8 cellular contexts compared by ENCODE assay signal in genomic region chr10:97792058-97792721, GRCh38. TPM values are rescaled to one million over a fixed set of nuclear protein-coding genes. Genes with fewer than 3 reads are reported as not detected.
A peak's percentile ranks its signal among the peaks of the same experiment; 100 is the strongest.
DNase-seq lines count a peak whose midpoint lies in the region; ATAC-seq and TF ChIP-seq lines count a peak whose summit lies in the region.

No MANE protein-coding gene starts in this region.

- H2AFZ ChIP-seq in IMR-90 (replicated peaks; ENCODE audit: low read length, poor library complexity): peak overlapping the region; percentile 68

- no peak overlapping the region for H3K14ac ChIP-seq in IMR-90 (replicated peaks; ENCODE audit: low read depth, low read length)

- WGBS in IMR-90 (ENCODE audit: extremely low coverage in 2 of 2, insufficient read length in 1 of 2), 2 experiments: 0% methylated on average over 2 of the region's 8 CpGs; no CpG with 5 or more reads in 1 of the 2 experiments
- 47 to 63% methylated on average over 3 to 8 of the region's 8 CpGs for WGBS in testis, 2 donors

- H3K4me2 ChIP-seq in IMR-90 (ENCODE audit: low read depth, low read length): no peak overlapping the region

- H2BK120ac ChIP-seq in IMR-90 (ENCODE audit: low read depth, low read length): no peak overlapping the region

- no peaks in the 10 kb centered on the region for H3K36me3 ChIP-seq in IMR-90 (ENCODE audit: control insufficient read depth, insufficient read depth, low read length)
- no peaks in the 10 kb centered on the region for H3K36me3 ChIP-seq in testis (ENCODE audit: low read depth, missing control alignments)

- no peak overlapping the region for H2AK5ac ChIP-seq in IMR-90 (ENCODE audit: low read depth, low read length)

- no peak overlapping the region for H2BK20ac ChIP-seq in IMR-90 (ENCODE audit: low read depth, low read length)

- in situ Hi-C loops in IMR-90 (cut with MboI; ENCODE audit: low sequenced_read_pairs): loop anchor here (25.0 kb wide), 1 partner anchor 245 kb away; the partner anchor contains the start of gene CRTAC1

- POLR2A ChIA-PET in IMR-90 (lab: Charles Lee; ENCODE audit: unreplicated experiment): no interaction called here

- no peak overlapping the region for H4K5ac ChIP-seq in IMR-90 (ENCODE audit: low read depth, low read length)

- TF ChIP-seq RAD21 in IMR-90 (IDR thresholded peaks at IDR 0.05; ENCODE audit: low read length): peak; percentile 73

- H3K56ac ChIP-seq in IMR-90 (ENCODE audit: extremely low read depth, insufficient read depth, low read length): no peak overlapping the region

- H3K9me3 ChIP-seq in IMR-90 (ENCODE audit: control insufficient read depth, insufficient read depth, low read length): no peaks in the 10 kb centered on the region
- no peaks in the 10 kb centered on the region for H3K9me3 ChIP-seq in testis

- ATAC-seq in IMR-90 (ENCODE audit: low read depth) (peak; percentile 96), HG02973 (IDR thresholded peaks at IDR 0.05; ENCODE audit: unreplicated experiment) (no peak)

- intact Hi-C loops in IMR-90 (cut with micrococcal nuclease) (loop anchor here (1.0 kb wide), 3 partner anchors 77 to 253 kb away; no protein-coding TSS in a partner anchor), testis (cut with DNase I; ENCODE audit: low total_unique reads) (no loop called here)

- H3K9ac ChIP-seq in IMR-90 (ENCODE audit: low read depth, low read length): no peak overlapping the region

- TF ChIP-seq CTCF in GM12873 (IDR thresholded peaks at IDR 0.05; ENCODE audit: insufficient read depth, low read depth, low read length, missing control alignments): peak; percentile 96
- peak; percentile 75 for TF ChIP-seq CTCF in IMR-90 (conservative IDR thresholded peaks at IDR 0.05; ENCODE audit: low read depth, low read length)
- TF ChIP-seq CTCF in fibroblast of the aortic adventitia (IDR thresholded peaks at IDR 0.05; ENCODE audit: insufficient read depth, low read length): peak; percentile 93
- peak; percentile 44 to 86 (median 80) for TF ChIP-seq CTCF in testis (IDR thresholded peaks at IDR 0.05)

- BruUV-seq in IMR-90 (replicated peaks; lab: Mats Ljungman, UMichigan): no TSS peak

- no peaks in the 10 kb centered on the region for H3K79me1 ChIP-seq in IMR-90 (ENCODE audit: low read depth in 1 of 2, low read length in 2 of 2)

- no peak overlapping the region for H2BK15ac ChIP-seq in IMR-90 (ENCODE audit: low read depth, low read length)

- no peak overlapping the region for H2BK5ac ChIP-seq in IMR-90 (ENCODE audit: low read depth, low read length, poor library complexity, severe bottlenecking)

- dilution Hi-C loops in IMR-90 (cut with HindIII; ENCODE audit: low sequenced_read_pairs, unreplicated experiment): no loop called here

- no peak overlapping the region for H4K8ac ChIP-seq in IMR-90 (ENCODE audit: low read depth in 2 of 2, low read length in 2 of 2)

- CTCF ChIA-PET in IMR-90 (lab: Yijun Ruan, JAX): interaction anchor here (1.3 to 2.4 kb wide), 3 partner anchors 13 to 254 kb away, joined by 4 to 12 read pairs (median 4); no protein-coding TSS in a partner anchor

- H3K4me3 ChIP-seq in IMR-90 (ENCODE audit: insufficient read depth, low read depth, low read length): no peak overlapping the region
- no peak overlapping the region for H3K4me3 ChIP-seq in fibroblast of the aortic adventitia (ENCODE audit: low read depth, low read length)
- H3K4me3 ChIP-seq in testis: no peak overlapping the region

- H3K27me3 ChIP-seq in IMR-90 (ENCODE audit: control insufficient read depth, insufficient read depth, low read length) (peaks cover 18% of the 10 kb centered on the region), testis (no peaks in the 10 kb centered on the region)

- H4K20me1 ChIP-seq in IMR-90 (ENCODE audit: insufficient read depth, low read length): no peaks in the 10 kb centered on the region

- no peak overlapping the region for H3K4ac ChIP-seq in IMR-90 (ENCODE audit: low read depth, low read length)

- H3K23ac ChIP-seq in IMR-90 (ENCODE audit: low read depth, low read length): no peak overlapping the region

- H4K91ac ChIP-seq in IMR-90 (ENCODE audit: insufficient read depth, low read depth, low read length): no peak overlapping the region

- no peak overlapping the region for H3K27ac ChIP-seq in IMR-90 (ENCODE audit: insufficient read depth, low read length)
- no peak overlapping the region for H3K27ac ChIP-seq in testis

- H3K4me1 ChIP-seq in IMR-90 (ENCODE audit: control insufficient read depth, insufficient read depth, low read length): no peaks in the 10 kb centered on the region
- H3K4me1 ChIP-seq in testis: no peaks in the 10 kb centered on the region

- H3K9me1 ChIP-seq in IMR-90 (ENCODE audit: insufficient read depth, low read length): no peaks in the 10 kb centered on the region

- DNase-seq in IMR-90: peak; percentile 46
- peak; percentile 47 for DNase-seq in RPMI7951 (ENCODE audit: low read depth)
- peak; percentile 49 for DNase-seq in activated T-helper 9 cell treated with anti-CD3 and anti-CD28 coated beads, Interleukin-2, amount 50 U/mL, for 16 hours (ENCODE audit: low read depth)
- DNase-seq in fibroblast of the aortic adventitia (ENCODE audit: low read depth): peak; percentile 53
- peak; percentile 56 for DNase-seq in occipital lobe (lab: John Stamatoyannopoulos, UW)
- peak; percentile 78 for DNase-seq in testis

- no peak for TF ChIP-seq POLR2A in IMR-90 (IDR thresholded peaks at IDR 0.05; ENCODE audit: low read depth, low read length)
- TF ChIP-seq POLR2A in testis (IDR thresholded peaks at IDR 0.05): no peak

- H2AK9ac ChIP-seq in IMR-90 (replicated peaks; ENCODE audit: low read depth, low read length, poor library complexity): peak overlapping the region; percentile 15

- H3K18ac ChIP-seq in IMR-90 (ENCODE audit: low read depth, low read length): no peak overlapping the region

TF ChIP-seq in IMR-90, 13 proteins besides CTCF, POLR2A, EP300 and RAD21:
- TF ChIP-seq RCOR1 (IDR thresholded peaks at IDR 0.05; ENCODE audit: insufficient replicate concordance, low read length) (no peak), SMC3 (IDR thresholded peaks at IDR 0.05; ENCODE audit: low read depth, low read length) (peak; percentile 82), CHD1 (IDR thresholded peaks at IDR 0.05; ENCODE audit: low read depth, low read length) (no peak)
TF ChIP-seq in IMR-90: peak in this region for 1.

RNA-seq across cellular contexts. Expression of gene SFRP5, which starts 20.4 kb away (rescaled TPM):
- not detected in 2 replicates for total RNA-seq in IMR-90 (2012; rRNA removed)
- not detected in 2 replicates for polyA plus RNA-seq in IMR-90 (2012; rRNA removed)
- polyA plus RNA-seq in IMR-90 (2012; cell fraction: cytosol; rRNA removed): not detected in 2 replicates
- not detected in 2 replicates for polyA plus RNA-seq in IMR-90 (2012; cell fraction: nucleus; rRNA removed; ENCODE audit: low replicate concordance)
- not detected in 2 replicates for total RNA-seq in RPMI7951 (2014; rRNA removed; shearing (Covaris generic))
- total RNA-seq in fibroblast of the aortic adventitia (ENCODE audit: low replicate concordance): not detected in 2 replicates
- total RNA-seq in occipital lobe: 0.62 TPM
- total RNA-seq in testis: 1 to 10 TPM in 1 of 2 donors, under 1 TPM in 1; 0.99 to 2.0 TPM
- polyA plus RNA-seq in testis (ENCODE audit: insufficient read depth, low read depth, low replicate concordance): 1.2 TPM

RNA-seq across cellular contexts. Expression of gene ZFYVE27, which starts 55.3 kb away (rescaled TPM):
- total RNA-seq in IMR-90 (2012; rRNA removed) (12.8 and 13.1 TPM in 2 replicates), fibroblast of the aortic adventitia (ENCODE audit: low replicate concordance) (14.1 and 20.4 TPM in 2 replicates), occipital lobe (49.0 TPM), testis (10 to 100 TPM; 64.8 to 66.4 TPM)
- polyA plus RNA-seq in IMR-90 (2012; rRNA removed) (18.7 and 22.2 TPM in 2 replicates), testis (ENCODE audit: insufficient read depth, low read depth, low replicate concordance) (38.4 TPM)
- polyA plus RNA-seq in IMR-90 (2012; cell fraction: cytosol; rRNA removed): 12.2 and 16.5 TPM in 2 replicates
- polyA plus RNA-seq in IMR-90 (2012; cell fraction: nucleus; rRNA removed; ENCODE audit: low replicate concordance): 83.7 and 91.3 TPM in 2 replicates
- total RNA-seq in RPMI7951 (2014; rRNA removed; shearing (Covaris generic)): 7.0 and 10.3 TPM in 2 replicates

RNA-seq across cellular contexts. Expression of gene GOLGA7B, which starts 57.5 kb away (rescaled TPM):
- total RNA-seq in IMR-90 (2012; rRNA removed) (not detected in 2 replicates), fibroblast of the aortic adventitia (ENCODE audit: low replicate concordance) (not detected in 2 replicates), occipital lobe (11.9 TPM), testis (1 to 10 TPM; 1.1 TPM)
- polyA plus RNA-seq in IMR-90 (2012; rRNA removed) (not detected in 2 replicates), testis (ENCODE audit: insufficient read depth, low read depth, low replicate concordance) (1.3 TPM)
- not detected in 2 replicates for polyA plus RNA-seq in IMR-90 (2012; cell fraction: cytosol; rRNA removed)
- polyA plus RNA-seq in IMR-90 (2012; cell fraction: nucleus; rRNA removed; ENCODE audit: low replicate concordance): 0.01 and 0.02 TPM in 2 replicates
- 2.9 and 3.1 TPM in 2 replicates for total RNA-seq in RPMI7951 (2014; rRNA removed; shearing (Covaris generic))
